In the genomic region with DNA sequence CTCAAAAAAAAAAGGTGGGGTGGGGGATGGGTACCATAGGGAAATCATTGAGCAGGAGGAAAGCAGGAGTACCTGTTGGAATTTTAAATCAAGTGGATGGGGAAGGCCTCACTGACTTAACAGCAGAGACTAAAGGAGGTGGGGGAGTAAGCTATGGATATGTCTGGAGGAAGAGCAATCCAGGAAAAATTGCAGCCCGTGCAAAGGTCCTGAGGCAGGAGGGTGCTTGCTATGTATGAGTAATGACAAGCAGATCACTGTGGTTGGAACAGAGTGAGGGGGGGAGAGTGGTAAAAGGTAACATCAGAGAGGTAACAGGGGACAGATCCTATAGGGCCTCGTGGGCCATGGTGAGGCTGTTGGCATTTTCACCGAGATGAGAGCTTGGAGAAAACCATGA, we compare ENCODE assay signal across 20 cellular contexts. TPM values are rescaled to one million over a fixed set of nuclear protein-coding genes. Genes with fewer than 3 reads are reported as not detected.
"Had no signal": no experiment of that assay in that cellular context is flagged by ENCODE, and none has a peak within 500 bp of the region (broad histone marks: within the 10 kb centered on the region; RNA-seq: fewer than 3 reads in every experiment).

No MANE protein-coding gene starts in this region.

- H3K27me3 ChIP-seq: cardiac muscle cell, stomach, testis, upper lobe of left lung had no signal

- ATAC-seq: mucosa of descending colon; naive thymus-derived CD4-positive, alpha-beta T cell; SK-N-SH treated with all-trans-retinoic acid at 6 μM for 48 hours had no signal

- H3K36me3 ChIP-seq: cardiac muscle cell had no signal

- DNase-seq: activated CD8-positive, alpha-beta memory T cell treated with anti-CD3 and anti-CD28 coated beads for 24 hours; activated effector memory CD4-positive, alpha-beta T cell treated with anti-CD3 and anti-CD28 coated beads, Interleukin-2, amount 50 U/mL, for 16 hours; effector CD4-positive, alpha-beta T cell; foreskin fibroblast; hypothalamus; left ventricle myocardium inferior; mucosa of descending colon; naive thymus-derived CD4-positive, alpha-beta T cell; SHP77 treated with DMSO at 0.1 percent for 48 hours; stimulated activated CD4-positive, alpha-beta T cell treated with anti-CD3 and anti-CD28 coated beads, Interleukin-15, amount 100 ng/mL, for 24 hours; stimulated activated CD4-positive, alpha-beta T cell treated with anti-CD3 and anti-CD28 coated beads, Interleukin-4, amount 100 ng/mL, for 24 hours; stomach; testis; upper lobe of left lung; WERI-Rb-1 had no signal

- H3K4me1 ChIP-seq: testis had no signal

- H3K4me3 ChIP-seq: cardiac muscle cell, coronary artery, left ventricle myocardium inferior, mucosa of descending colon, skin epidermis, stomach, testis, upper lobe of left lung had no signal

- H3K27me3 Mint-ChIP-seq: naive thymus-derived CD4-positive, alpha-beta T cell had no signal

- H3K9me3 ChIP-seq: left ventricle myocardium inferior, mucosa of descending colon, stomach, testis, upper lobe of left lung had no signal

- H3K27ac ChIP-seq: cardiac muscle cell, coronary artery, left ventricle myocardium inferior, skin epidermis, stomach, testis, upper lobe of left lung, WERI-Rb-1 had no signal

- FAIRE-seq: endothelial cell of umbilical vein had no signal

RNA-seq across cellular contexts. Expression of a gene that starts 10.1 kb away (rescaled TPM):
- total RNA-seq: cardiac muscle cell had no signal
- polyA plus RNA-seq: cardiac muscle cell had no signal
